1 cellular context compared by ENCODE assay signal in the genomic region with DNA sequence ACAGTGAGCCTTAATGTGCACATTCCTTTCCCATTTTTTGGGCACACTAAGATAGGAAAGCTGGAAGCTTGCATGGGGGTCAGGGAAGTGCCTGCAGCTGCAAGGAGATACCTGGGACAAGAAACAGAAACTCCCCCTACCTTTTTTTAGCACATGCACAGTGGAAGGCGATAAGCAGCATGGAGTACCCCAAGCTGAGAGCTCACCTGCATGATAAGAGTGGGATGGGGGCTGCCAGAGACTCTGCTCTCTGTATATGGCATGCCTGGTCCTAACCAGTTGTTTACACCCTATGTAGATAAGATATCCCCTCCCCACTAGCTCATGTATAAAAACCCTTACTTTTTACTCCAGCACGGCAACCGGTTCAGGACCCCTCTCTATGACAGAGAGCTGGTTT.
A peak's percentile ranks its signal among the peaks of the same experiment; 100 is the strongest.
TF ChIP-seq lines count a peak whose summit lies in the region.

No MANE protein-coding gene starts in this region.

TF ChIP-seq in K562, 482 proteins besides CTCF, POLR2A, EP300 and RAD21:
- TF ChIP-seq CBFA2T3 (IDR thresholded peaks at IDR 0.05) (peak; percentile 35; the same call in 1 of the 2 replicates), SOX6 (IDR thresholded peaks at IDR 0.05) (no peak), KLF6 (CRISPR knock-in tag; IDR thresholded peaks at IDR 0.05; ENCODE audit: borderline replicate concordance) (no peak), KDM1A (IDR thresholded peaks at IDR 0.05) (0 out of 4 replicates have a peak, but pooled peaks of 1 of the 2 experiments have one; percentile 1), ZBTB2 (IDR thresholded peaks at IDR 0.05) (no peak), FIP1L1 (IDR thresholded peaks at IDR 0.05; ENCODE audit: low read depth, low read length, poor library complexity, severe bottlenecking) (no peak), FOXK1 (CRISPR knock-in tag; IDR thresholded peaks at IDR 0.05; ENCODE audit: borderline replicate concordance) (no peak), NR4A1 (CRISPR knock-in tag; IDR thresholded peaks at IDR 0.05) (no peak), NR4A1 (tag; IDR thresholded peaks at IDR 0.05) (no peak), CBFA2T2 (conservative IDR thresholded peaks at IDR 0.05) (peak; percentile 26; the same call in 1 of the 2 replicates)
